14 cellular contexts compared by ENCODE assay signal in genomic region chr1:21435646-21436487, GRCh38. TPM values are rescaled to one million over a fixed set of nuclear protein-coding genes. Genes with fewer than 3 reads are reported as not detected.
DNase-seq lines count a peak whose midpoint lies in the region; ATAC-seq and TF ChIP-seq lines count a peak whose summit lies in the region.
"Had no signal": no experiment of that assay in that cellular context is flagged by ENCODE, and none has a peak within 500 bp of the region (broad histone marks: within the 10 kb centered on the region; RNA-seq: fewer than 3 reads in every experiment).

No MANE protein-coding gene starts in this region.

- H4K8ac ChIP-seq in neuronal stem cell (ENCODE audit: low read depth, low read length), result no peak overlapping the region

- peak overlapping the region; percentile 57 for H3K4me2 ChIP-seq in neuronal stem cell (ENCODE audit: insufficient read depth, low read length, poor library complexity, severe bottlenecking)

- peaks cover 12% of the 10 kb centered on the region for H3K4me1 Mint-ChIP-seq in WTC11
- peaks cover 11 to 30% of the 10 kb centered on the region in 2 donors for H3K4me1 Mint-ChIP-seq in stimulated activated naive B cell treated with anti-CD40 and anti-IgM and Interleukin-4, amounts not matched to agents 10 μg/mL and 1 μg/mL and 100 μg/mL, for 72 hours
- H3K4me1 Mint-ChIP-seq in type B pancreatic cell (ENCODE audit: unreplicated experiment), result peaks cover 8% of the 10 kb centered on the region

- no peak for ATAC-seq in WTC11
- ATAC-seq in stimulated activated naive B cell treated with anti-CD40 and anti-IgM and Interleukin-4, amounts not matched to agents 10 μg/mL and 1 μg/mL and 100 μg/mL, for 72 hours (replicated peaks), result no peak
- ATAC-seq: activated CD4-positive, alpha-beta T cell treated with anti-CD3 and anti-CD28 coated beads for 36 hours; Right ventricle myocardium inferior had no signal

- no peaks in the 10 kb centered on the region for H3K9me3 Mint-ChIP-seq in WTC11
- H3K9me3 Mint-ChIP-seq in stimulated activated naive B cell treated with anti-CD40 and anti-IgM and Interleukin-4, amounts not matched to agents 10 μg/mL and 1 μg/mL and 100 μg/mL, for 72 hours, result no peaks in the 10 kb centered on the region
- H3K9me3 Mint-ChIP-seq in type B pancreatic cell, result no peaks in the 10 kb centered on the region
- H3K9me3 Mint-ChIP-seq: activated naive CD4-positive, alpha-beta T cell treated with anti-CD3 and anti-CD28 coated beads, Interleukin-2, amount 10 ng/mL, durations not matched to agents 7 days and 5 days; HFFc6 had no signal

- H3K27ac Mint-ChIP-seq in WTC11 (no peak overlapping the region), type B pancreatic cell (no peak overlapping the region)
- no peak overlapping the region for H3K27ac Mint-ChIP-seq in stimulated activated naive B cell treated with anti-CD40 and anti-IgM and Interleukin-4, amounts not matched to agents 10 μg/mL and 1 μg/mL and 100 μg/mL, for 72 hours
- H3K27ac Mint-ChIP-seq: activated CD4-positive, alpha-beta T cell treated with anti-CD3 and anti-CD28 coated beads for 36 hours; activated naive CD4-positive, alpha-beta T cell treated with anti-CD3 and anti-CD28 coated beads, Interleukin-2, amount 10 ng/mL, durations not matched to agents 7 days and 5 days; HFFc6 had no signal

- no peak for TF ChIP-seq POLR2A in erythroblast (IDR thresholded peaks at IDR 0.05; ENCODE audit: low read length)

- H3K4me3 Mint-ChIP-seq in WTC11, result peak overlapping the region; percentile 76
- H3K4me3 Mint-ChIP-seq in stimulated activated naive B cell treated with anti-CD40 and anti-IgM and Interleukin-4, amounts not matched to agents 10 μg/mL and 1 μg/mL and 100 μg/mL, for 72 hours, result no peak overlapping the region
- H3K4me3 Mint-ChIP-seq in type B pancreatic cell, result no peak overlapping the region
- H3K4me3 Mint-ChIP-seq: activated CD4-positive, alpha-beta T cell treated with anti-CD3 and anti-CD28 coated beads for 36 hours; activated naive CD4-positive, alpha-beta T cell treated with anti-CD3 and anti-CD28 coated beads, Interleukin-2, amount 10 ng/mL, durations not matched to agents 7 days and 5 days had no signal

- no CpG with 5 or more reads among the region's 20 CpGs for WGBS in neuronal stem cell (ENCODE audit: extremely low coverage in 2 of 2, insufficient read length in 2 of 2, insufficient replicate concordance in 1 of 2), 2 donors

- H3K36me3 Mint-ChIP-seq in WTC11 (no peaks in the 10 kb centered on the region), type B pancreatic cell (no peaks in the 10 kb centered on the region)
- H3K36me3 Mint-ChIP-seq in stimulated activated naive B cell treated with anti-CD40 and anti-IgM and Interleukin-4, amounts not matched to agents 10 μg/mL and 1 μg/mL and 100 μg/mL, for 72 hours, result peaks cover 0 to 2% of the 10 kb centered on the region in 2 donors
- H3K36me3 Mint-ChIP-seq: activated naive CD4-positive, alpha-beta T cell treated with anti-CD3 and anti-CD28 coated beads, Interleukin-2, amount 10 ng/mL, durations not matched to agents 7 days and 5 days had no signal

- H3K27me3 Mint-ChIP-seq in WTC11 (ENCODE audit: low read depth) (peaks cover 31% of the 10 kb centered on the region), type B pancreatic cell (peaks cover 20% of the 10 kb centered on the region)
- peaks cover 35 to 45% of the 10 kb centered on the region in 2 donors for H3K27me3 Mint-ChIP-seq in stimulated activated naive B cell treated with anti-CD40 and anti-IgM and Interleukin-4, amounts not matched to agents 10 μg/mL and 1 μg/mL and 100 μg/mL, for 72 hours

- H2AK5ac ChIP-seq in neuronal stem cell (ENCODE audit: low read depth, low read length), result peak overlapping the region; percentile 2

- peak overlapping the region; percentile 31 for H2BK120ac ChIP-seq in neuronal stem cell (ENCODE audit: low read depth, low read length)

- POLR2A ChIA-PET in WTC11 (lab: Charles Lee), result no interaction called here

- no peak overlapping the region for H3K4ac ChIP-seq in neuronal stem cell (ENCODE audit: low read length)

- H3K4me3 ChIP-seq in iPS-11a (ENCODE audit: low read depth, low read length) (peak overlapping the region; percentile 13), neuronal stem cell (ENCODE audit: low read length in 2 of 2) (no peak overlapping the region)

- CTCF ChIA-PET in WTC11 (lab: Charles Lee), result interaction anchor here (0.6 to 2.0 kb wide), 10 partner anchors 52 to 204 kb away, joined by 3 to 9 read pairs (median 4); partner anchors contain the start of gene ALPL

- H4K91ac ChIP-seq in neuronal stem cell (ENCODE audit: low read depth, low read length, poor library complexity), result no peak overlapping the region

- peak overlapping the region; percentile 2 for H2BK5ac ChIP-seq in neuronal stem cell (ENCODE audit: low read length)

- no peak overlapping the region for H3K14ac ChIP-seq in neuronal stem cell (ENCODE audit: low read length)

- DNase-seq in GM13976 (ENCODE audit: low spot score) (peak; percentile 6), WTC11 (ENCODE audit: low spot score) (no peak), neuronal stem cell (ENCODE audit: low spot score) (no peak), RPMI8226 (no peak), type B pancreatic cell (ENCODE audit: extremely low spot score, unreplicated experiment) (no peak), erythroblast (lab: John Stamatoyannopoulos, UW) (no peak)
- DNase-seq in stimulated activated naive B cell treated with anti-CD40 and anti-IgM and Interleukin-4, amounts not matched to agents 10 μg/mL and 1 μg/mL and 100 μg/mL, for 72 hours, result no peak
- DNase-seq: activated CD4-positive, alpha-beta T cell treated with anti-CD3 and anti-CD28 coated beads for 36 hours; activated naive CD4-positive, alpha-beta T cell treated with anti-CD3 and anti-CD28 coated beads, Interleukin-2, amount 10 ng/mL, durations not matched to agents 7 days and 5 days; AML-193; effector CD4-positive, alpha-beta T cell; HFFc6 had no signal

- peak overlapping the region; percentile 96 for H3K18ac ChIP-seq in neuronal stem cell (ENCODE audit: low read length)

- no peaks in the 10 kb centered on the region for H3K9me3 ChIP-seq in neuronal stem cell (replicated peaks in 1 of 2; ENCODE audit: control insufficient read depth in 2 of 2, insufficient read depth in 1 of 2, low read depth in 1 of 2, low read length in 2 of 2)

- no peak overlapping the region for H3K9ac ChIP-seq in neuronal stem cell (ENCODE audit: low read depth, low read length, poor library complexity)

- no peak for TF ChIP-seq CTCF in GM13976 (IDR thresholded peaks at IDR 0.05; ENCODE audit: borderline replicate concordance, control extremely low read depth, extremely low read depth, insufficient read depth, missing control alignments)
- TF ChIP-seq CTCF in WTC11 (IDR thresholded peaks at IDR 0.05), result no peak
- TF ChIP-seq CTCF in type B pancreatic cell (conservative IDR thresholded peaks at IDR 0.05), result no peak

- H3K79me1 ChIP-seq in neuronal stem cell (ENCODE audit: low read depth, low read length), result peaks cover 2% of the 10 kb centered on the region

- peaks cover 0 to 23% (median 15%) of the 10 kb centered on the region in 3 experiments for H3K27me3 ChIP-seq in neuronal stem cell (ENCODE audit: control insufficient read depth in 3 of 3, insufficient read depth in 3 of 3, low read depth in 1 of 3, low read length in 3 of 3)

- H3K27ac ChIP-seq in neuronal stem cell (replicated peaks; ENCODE audit: low read length), result no peak overlapping the region

- H3K36me3 ChIP-seq in neuronal stem cell (replicated peaks in 1 of 2; ENCODE audit: control insufficient read depth in 2 of 2, insufficient read depth in 2 of 2, low read length in 2 of 2), result no peaks in the 10 kb centered on the region

- peak overlapping the region; percentile 97 for H3K23ac ChIP-seq in neuronal stem cell (ENCODE audit: low read depth, low read length, poor library complexity)

- in situ Hi-C loops in GM13976 (cut with MboI; ENCODE audit: low sequenced_read_pairs, unreplicated experiment), result no loop called here

- no peak overlapping the region for H2AFZ ChIP-seq in neuronal stem cell (ENCODE audit: low read length)

- peaks cover 0 to 2% of the 10 kb centered on the region in 2 donors for H3K4me1 ChIP-seq in neuronal stem cell (ENCODE audit: control insufficient read depth in 2 of 2, insufficient read depth in 1 of 2, low read depth in 1 of 2, low read length in 2 of 2)

- no peak overlapping the region for H2BK12ac ChIP-seq in neuronal stem cell (ENCODE audit: low read length)

- peak overlapping the region; percentile 85 for H2BK15ac ChIP-seq in neuronal stem cell (ENCODE audit: low read length)

TF ChIP-seq in WTC11, 78 proteins besides CTCF, POLR2A, EP300 and RAD21:
- no peak for TF ChIP-seq ATF1 (CRISPR knock-in tag; IDR thresholded peaks at IDR 0.05)
- TF ChIP-seq ZBTB43 (CRISPR knock-in tag; IDR thresholded peaks at IDR 0.05), result 0 out of 2 replicates have a peak, but pooled peaks have one; percentile 37
- TF ChIP-seq CREB1 (CRISPR knock-in tag; IDR thresholded peaks at IDR 0.05), result no peak

RNA-seq across cellular contexts. Expression of gene NBPF3, which starts 4.1 kb away (rescaled TPM):
- total RNA-seq in WTC11 (2021), result 17.2 to 21.4 TPM (median 17.4 TPM) in 3 replicates
- 2.2 TPM for polyA plus RNA-seq in neuronal stem cell (2013, experiment 1 of 2)
- polyA plus RNA-seq in neuronal stem cell (2013, experiment 2 of 2), result 2.1 TPM
- total RNA-seq in type B pancreatic cell (ENCODE audit: low replicate concordance), result 13.6 and 13.7 TPM in 2 replicates
